1 cellular context compared by ENCODE assay signal in the genomic region with DNA sequence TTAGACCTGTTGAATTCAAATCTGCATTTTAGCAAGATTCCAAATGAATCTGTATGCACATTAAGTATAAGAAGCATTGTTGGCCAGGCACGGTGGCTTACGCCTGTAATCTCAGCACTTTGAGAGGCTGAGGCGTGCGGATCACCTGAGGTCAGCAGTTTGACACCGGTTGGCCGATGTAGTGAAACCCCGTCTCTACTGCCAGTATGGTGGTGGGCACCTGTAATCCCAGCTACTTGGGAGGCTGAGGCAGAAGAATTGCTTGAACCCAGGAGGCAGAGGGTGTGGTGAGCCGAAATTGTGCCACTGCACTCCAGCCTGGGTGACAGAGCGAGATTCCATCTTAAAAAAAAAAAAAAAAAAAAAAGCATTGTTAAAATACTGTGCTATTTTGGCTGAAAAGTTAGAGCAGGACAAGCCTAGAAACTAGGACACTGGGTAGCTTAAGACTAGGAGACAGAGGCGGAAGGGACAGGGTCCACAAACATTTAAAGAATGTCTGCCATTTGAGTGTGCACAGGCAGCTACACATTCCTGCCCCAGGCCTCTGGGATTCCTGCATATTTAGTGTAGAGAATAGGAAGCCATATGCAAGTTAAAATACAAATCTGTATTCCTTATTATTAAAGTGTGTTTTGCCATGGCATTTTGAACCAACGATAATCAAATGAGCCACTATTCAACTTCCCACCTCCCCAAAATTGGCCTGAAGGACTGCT.
TF ChIP-seq lines count a peak whose summit lies in the region.

No MANE protein-coding gene starts in this region.

TF ChIP-seq in HepG2, 621 proteins besides CTCF, POLR2A, EP300 and RAD21 (continued from another document):
- TF ChIP-seq, protein P1, sequence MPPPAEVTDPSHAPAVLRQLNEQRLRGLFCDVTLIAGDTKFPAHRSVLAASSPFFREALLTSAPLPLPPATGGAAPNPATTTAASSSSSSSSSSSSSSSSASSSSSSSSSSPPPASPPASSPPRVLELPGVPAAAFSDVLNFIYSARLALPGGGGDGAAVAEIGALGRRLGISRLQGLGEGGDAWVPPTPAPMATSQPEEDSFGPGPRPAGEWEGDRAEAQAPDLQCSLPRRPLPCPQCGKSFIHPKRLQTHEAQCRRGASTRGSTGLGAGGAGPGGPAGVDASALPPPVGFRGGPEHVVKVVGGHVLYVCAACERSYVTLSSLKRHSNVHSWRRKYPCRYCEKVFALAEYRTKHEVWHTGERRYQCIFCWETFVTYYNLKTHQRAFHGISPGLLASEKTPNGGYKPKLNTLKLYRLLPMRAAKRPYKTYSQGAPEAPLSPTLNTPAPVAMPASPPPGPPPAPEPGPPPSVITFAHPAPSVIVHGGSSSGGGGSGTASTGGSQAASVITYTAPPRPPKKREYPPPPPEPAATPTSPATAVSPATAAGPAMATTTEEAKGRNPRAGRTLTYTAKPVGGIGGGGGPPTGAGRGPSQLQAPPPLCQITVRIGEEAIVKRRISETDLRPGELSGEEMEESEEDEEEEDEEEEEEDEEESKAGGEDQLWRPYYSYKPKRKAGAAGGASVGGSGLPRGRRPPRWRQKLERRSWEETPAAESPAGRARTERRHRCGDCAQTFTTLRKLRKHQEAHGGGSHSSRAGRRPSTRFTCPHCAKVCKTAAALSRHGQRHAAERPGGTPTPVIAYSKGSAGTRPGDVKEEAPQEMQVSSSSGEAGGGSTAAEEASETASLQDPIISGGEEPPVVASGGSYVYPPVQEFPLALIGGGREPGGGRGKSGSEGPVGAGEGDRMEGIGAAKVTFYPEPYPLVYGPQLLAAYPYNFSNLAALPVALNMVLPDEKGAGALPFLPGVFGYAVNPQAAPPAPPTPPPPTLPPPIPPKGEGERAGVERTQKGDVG (CRISPR knock-in tag; IDR thresholded peaks at IDR 0.05; ENCODE audit: borderline replicate concordance): 0 out of 2 replicates have a peak, but pooled peaks have one; percentile 21
- TF ChIP-seq RXRB (CRISPR knock-in tag; IDR thresholded peaks at IDR 0.05; ENCODE audit: borderline replicate concordance): peak; percentile 42; the same call in 1 of the 2 replicates
- TF ChIP-seq FOSL2 (CRISPR knock-in tag; IDR thresholded peaks at IDR 0.05): 0 out of 2 replicates have a peak, but pooled peaks have one; percentile 12
- no peak for TF ChIP-seq FOXC1 (CRISPR knock-in tag; IDR thresholded peaks at IDR 0.05; ENCODE audit: borderline replicate concordance)
- TF ChIP-seq FOXK1 (CRISPR knock-in tag; IDR thresholded peaks at IDR 0.05; ENCODE audit: borderline replicate concordance, low read depth): no peak
- TF ChIP-seq ZBTB38 (CRISPR knock-in tag; IDR thresholded peaks at IDR 0.05): peak; percentile 78
- no peak for TF ChIP-seq GFI1 (CRISPR knock-in tag; IDR thresholded peaks at IDR 0.05; ENCODE audit: borderline replicate concordance)
- TF ChIP-seq SAP130 (CRISPR knock-in tag; IDR thresholded peaks at IDR 0.05; ENCODE audit: low read depth): peak; percentile 43; the same call in 1 of the 2 replicates
- TF ChIP-seq, protein P2, sequence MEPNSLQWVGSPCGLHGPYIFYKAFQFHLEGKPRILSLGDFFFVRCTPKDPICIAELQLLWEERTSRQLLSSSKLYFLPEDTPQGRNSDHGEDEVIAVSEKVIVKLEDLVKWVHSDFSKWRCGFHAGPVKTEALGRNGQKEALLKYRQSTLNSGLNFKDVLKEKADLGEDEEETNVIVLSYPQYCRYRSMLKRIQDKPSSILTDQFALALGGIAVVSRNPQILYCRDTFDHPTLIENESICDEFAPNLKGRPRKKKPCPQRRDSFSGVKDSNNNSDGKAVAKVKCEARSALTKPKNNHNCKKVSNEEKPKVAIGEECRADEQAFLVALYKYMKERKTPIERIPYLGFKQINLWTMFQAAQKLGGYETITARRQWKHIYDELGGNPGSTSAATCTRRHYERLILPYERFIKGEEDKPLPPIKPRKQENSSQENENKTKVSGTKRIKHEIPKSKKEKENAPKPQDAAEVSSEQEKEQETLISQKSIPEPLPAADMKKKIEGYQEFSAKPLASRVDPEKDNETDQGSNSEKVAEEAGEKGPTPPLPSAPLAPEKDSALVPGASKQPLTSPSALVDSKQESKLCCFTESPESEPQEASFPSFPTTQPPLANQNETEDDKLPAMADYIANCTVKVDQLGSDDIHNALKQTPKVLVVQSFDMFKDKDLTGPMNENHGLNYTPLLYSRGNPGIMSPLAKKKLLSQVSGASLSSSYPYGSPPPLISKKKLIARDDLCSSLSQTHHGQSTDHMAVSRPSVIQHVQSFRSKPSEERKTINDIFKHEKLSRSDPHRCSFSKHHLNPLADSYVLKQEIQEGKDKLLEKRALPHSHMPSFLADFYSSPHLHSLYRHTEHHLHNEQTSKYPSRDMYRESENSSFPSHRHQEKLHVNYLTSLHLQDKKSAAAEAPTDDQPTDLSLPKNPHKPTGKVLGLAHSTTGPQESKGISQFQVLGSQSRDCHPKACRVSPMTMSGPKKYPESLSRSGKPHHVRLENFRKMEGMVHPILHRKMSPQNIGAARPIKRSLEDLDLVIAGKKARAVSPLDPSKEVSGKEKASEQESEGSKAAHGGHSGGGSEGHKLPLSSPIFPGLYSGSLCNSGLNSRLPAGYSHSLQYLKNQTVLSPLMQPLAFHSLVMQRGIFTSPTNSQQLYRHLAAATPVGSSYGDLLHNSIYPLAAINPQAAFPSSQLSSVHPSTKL (CRISPR knock-in tag; IDR thresholded peaks at IDR 0.05): peak; percentile 50; the same call in 1 of the 2 replicates
- no peak for TF ChIP-seq BCLAF1 (IDR thresholded peaks at IDR 0.05)
- 0 out of 2 replicates have a peak, but pooled peaks have one; percentile 13 for TF ChIP-seq ZBTB25 (CRISPR knock-in tag; IDR thresholded peaks at IDR 0.05)
- TF ChIP-seq, protein P3, sequence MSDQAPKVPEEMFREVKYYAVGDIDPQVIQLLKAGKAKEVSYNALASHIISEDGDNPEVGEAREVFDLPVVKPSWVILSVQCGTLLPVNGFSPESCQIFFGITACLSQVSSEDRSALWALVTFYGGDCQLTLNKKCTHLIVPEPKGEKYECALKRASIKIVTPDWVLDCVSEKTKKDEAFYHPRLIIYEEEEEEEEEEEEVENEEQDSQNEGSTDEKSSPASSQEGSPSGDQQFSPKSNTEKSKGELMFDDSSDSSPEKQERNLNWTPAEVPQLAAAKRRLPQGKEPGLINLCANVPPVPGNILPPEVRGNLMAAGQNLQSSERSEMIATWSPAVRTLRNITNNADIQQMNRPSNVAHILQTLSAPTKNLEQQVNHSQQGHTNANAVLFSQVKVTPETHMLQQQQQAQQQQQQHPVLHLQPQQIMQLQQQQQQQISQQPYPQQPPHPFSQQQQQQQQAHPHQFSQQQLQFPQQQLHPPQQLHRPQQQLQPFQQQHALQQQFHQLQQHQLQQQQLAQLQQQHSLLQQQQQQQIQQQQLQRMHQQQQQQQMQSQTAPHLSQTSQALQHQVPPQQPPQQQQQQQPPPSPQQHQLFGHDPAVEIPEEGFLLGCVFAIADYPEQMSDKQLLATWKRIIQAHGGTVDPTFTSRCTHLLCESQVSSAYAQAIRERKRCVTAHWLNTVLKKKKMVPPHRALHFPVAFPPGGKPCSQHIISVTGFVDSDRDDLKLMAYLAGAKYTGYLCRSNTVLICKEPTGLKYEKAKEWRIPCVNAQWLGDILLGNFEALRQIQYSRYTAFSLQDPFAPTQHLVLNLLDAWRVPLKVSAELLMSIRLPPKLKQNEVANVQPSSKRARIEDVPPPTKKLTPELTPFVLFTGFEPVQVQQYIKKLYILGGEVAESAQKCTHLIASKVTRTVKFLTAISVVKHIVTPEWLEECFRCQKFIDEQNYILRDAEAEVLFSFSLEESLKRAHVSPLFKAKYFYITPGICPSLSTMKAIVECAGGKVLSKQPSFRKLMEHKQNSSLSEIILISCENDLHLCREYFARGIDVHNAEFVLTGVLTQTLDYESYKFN (CRISPR knock-in tag; conservative IDR thresholded peaks at IDR 0.05): peak; percentile 41; the same call in 1 of the 2 replicates
- TF ChIP-seq, protein P4, sequence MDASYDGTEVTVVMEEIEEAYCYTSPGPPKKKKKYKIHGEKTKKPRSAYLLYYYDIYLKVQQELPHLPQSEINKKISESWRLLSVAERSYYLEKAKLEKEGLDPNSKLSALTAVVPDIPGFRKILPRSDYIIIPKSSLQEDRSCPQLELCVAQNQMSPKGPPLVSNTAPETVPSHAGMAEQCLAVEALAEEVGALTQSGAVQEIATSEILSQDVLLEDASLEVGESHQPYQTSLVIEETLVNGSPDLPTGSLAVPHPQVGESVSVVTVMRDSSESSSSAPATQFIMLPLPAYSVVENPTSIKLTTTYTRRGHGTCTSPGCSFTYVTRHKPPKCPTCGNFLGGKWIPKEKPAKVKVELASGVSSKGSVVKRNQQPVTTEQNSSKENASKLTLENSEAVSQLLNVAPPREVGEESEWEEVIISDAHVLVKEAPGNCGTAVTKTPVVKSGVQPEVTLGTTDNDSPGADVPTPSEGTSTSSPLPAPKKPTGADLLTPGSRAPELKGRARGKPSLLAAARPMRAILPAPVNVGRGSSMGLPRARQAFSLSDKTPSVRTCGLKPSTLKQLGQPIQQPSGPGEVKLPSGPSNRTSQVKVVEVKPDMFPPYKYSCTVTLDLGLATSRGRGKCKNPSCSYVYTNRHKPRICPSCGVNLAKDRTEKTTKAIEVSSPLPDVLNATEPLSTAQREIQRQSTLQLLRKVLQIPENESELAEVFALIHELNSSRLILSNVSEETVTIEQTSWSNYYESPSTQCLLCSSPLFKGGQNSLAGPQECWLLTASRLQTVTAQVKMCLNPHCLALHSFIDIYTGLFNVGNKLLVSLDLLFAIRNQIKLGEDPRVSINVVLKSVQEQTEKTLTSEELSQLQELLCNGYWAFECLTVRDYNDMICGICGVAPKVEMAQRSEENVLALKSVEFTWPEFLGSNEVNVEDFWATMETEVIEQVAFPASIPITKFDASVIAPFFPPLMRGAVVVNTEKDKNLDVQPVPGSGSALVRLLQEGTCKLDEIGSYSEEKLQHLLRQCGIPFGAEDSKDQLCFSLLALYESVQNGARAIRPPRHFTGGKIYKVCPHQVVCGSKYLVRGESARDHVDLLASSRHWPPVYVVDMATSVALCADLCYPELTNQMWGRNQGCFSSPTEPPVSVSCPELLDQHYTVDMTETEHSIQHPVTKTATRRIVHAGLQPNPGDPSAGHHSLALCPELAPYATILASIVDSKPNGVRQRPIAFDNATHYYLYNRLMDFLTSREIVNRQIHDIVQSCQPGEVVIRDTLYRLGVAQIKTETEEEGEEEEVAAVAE (CRISPR knock-in tag; IDR thresholded peaks at IDR 0.05; ENCODE audit: borderline replicate concordance): no peak
- TF ChIP-seq PPARG (CRISPR knock-in tag; conservative IDR thresholded peaks at IDR 0.05): 0 out of 2 replicates have a peak, but pooled peaks have one; percentile 18
- 0 out of 2 replicates have a peak, but pooled peaks have one; percentile 18 for TF ChIP-seq MAX (IDR thresholded peaks at IDR 0.05)
- peak; percentile 22; the same call in 1 of the 2 replicates for TF ChIP-seq KAT8 (CRISPR knock-in tag; IDR thresholded peaks at IDR 0.05)
- TF ChIP-seq MTERF4 (CRISPR knock-in tag; IDR thresholded peaks at IDR 0.05): 0 out of 2 replicates have a peak, but pooled peaks have one; percentile 21
- 0 out of 2 replicates have a peak, but pooled peaks have one; percentile 15 for TF ChIP-seq ATF2 (CRISPR knock-in tag; IDR thresholded peaks at IDR 0.05)
